ENCODE assay signal across 1 cellular context in the genomic region with DNA sequence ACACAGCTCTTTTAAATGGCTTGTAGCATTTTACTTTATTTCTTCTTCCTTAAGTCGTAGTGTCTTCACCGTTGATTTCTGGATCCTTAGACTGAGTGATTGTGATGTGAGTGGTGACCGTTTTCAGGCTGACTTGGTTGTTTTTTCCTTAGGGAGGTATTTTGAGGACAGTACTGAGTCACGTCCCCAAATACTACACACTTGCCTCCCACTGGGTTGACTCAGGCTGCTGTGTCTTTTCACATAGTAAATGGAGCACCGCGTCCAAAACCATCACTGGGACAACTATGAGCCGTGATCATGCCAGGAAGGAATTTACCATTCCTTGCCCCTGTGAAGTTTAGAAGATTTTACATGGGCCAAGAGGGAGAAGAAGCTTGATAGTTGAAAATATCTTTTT.
TF ChIP-seq lines count a peak whose summit lies in the region.

No MANE protein-coding gene starts in this region.

TF ChIP-seq in SK-N-SH, 30 proteins besides CTCF, POLR2A, EP300 and RAD21 (continued from another document):
- TF ChIP-seq, protein P1, sequence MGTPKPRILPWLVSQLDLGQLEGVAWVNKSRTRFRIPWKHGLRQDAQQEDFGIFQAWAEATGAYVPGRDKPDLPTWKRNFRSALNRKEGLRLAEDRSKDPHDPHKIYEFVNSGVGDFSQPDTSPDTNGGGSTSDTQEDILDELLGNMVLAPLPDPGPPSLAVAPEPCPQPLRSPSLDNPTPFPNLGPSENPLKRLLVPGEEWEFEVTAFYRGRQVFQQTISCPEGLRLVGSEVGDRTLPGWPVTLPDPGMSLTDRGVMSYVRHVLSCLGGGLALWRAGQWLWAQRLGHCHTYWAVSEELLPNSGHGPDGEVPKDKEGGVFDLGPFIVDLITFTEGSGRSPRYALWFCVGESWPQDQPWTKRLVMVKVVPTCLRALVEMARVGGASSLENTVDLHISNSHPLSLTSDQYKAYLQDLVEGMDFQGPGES (IDR thresholded peaks at IDR 0.05; ENCODE audit: low read depth, low read length): no peak
- TF ChIP-seq, protein P2, sequence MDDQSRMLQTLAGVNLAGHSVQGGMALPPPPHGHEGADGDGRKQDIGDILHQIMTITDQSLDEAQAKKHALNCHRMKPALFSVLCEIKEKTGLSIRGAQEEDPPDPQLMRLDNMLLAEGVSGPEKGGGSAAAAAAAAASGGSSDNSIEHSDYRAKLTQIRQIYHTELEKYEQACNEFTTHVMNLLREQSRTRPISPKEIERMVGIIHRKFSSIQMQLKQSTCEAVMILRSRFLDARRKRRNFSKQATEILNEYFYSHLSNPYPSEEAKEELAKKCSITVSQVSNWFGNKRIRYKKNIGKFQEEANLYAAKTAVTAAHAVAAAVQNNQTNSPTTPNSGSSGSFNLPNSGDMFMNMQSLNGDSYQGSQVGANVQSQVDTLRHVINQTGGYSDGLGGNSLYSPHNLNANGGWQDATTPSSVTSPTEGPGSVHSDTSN (IDR thresholded peaks at IDR 0.05): no peak; the same call in 1 of the 2 replicates
- no peak for TF ChIP-seq ELF1 (IDR thresholded peaks at IDR 0.05)
